Comparison of ENCODE assay signal across 7 cellular contexts in the genomic region with DNA sequence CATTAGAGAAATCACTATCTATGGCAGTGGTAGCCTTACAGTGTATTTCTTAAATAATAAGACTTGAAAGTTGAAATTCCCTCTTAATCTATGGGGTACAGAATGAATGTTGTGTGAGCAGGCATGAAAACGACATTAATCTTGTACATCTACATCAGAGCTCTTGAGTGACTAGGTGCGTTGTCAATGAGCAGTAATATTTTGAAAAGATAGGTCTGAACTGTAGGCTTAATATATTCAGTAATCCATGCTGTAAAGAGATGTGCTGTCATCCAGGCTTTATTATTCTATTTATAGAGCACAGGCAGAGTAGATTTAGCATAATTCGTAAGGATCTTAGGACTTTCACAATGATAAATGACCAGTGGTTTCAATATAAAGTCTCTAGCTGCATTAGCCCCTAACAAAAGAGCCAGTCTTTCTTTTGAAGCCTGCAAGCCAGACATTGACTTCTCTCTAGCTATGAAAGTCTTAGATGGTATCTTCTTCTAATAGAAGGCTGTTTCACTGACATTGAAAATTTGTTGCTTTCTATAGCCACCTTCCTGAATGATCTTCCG. TPM values are rescaled to one million over a fixed set of nuclear protein-coding genes. Genes with fewer than 3 reads are reported as not detected.
"Had no signal": no experiment of that assay in that cellular context is flagged by ENCODE, and none has a peak within 500 bp of the region (broad histone marks: within the 10 kb centered on the region; RNA-seq: fewer than 3 reads in every experiment).

No MANE protein-coding gene starts in this region.

- DNase-seq: GM23248, GOT3, H7, HCEC 1CT, IMR-90 had no signal

- H3K9ac ChIP-seq: GM23248 had no signal

- H3K4me3 ChIP-seq: GM23248, K562 had no signal

- H3K27ac ChIP-seq: GM23248 had no signal

- H2AFZ ChIP-seq: GM23248 had no signal

RNA-seq across cellular contexts. Expression of a gene that starts 43.0 kb away (rescaled TPM):
- total RNA-seq: HT-29 had no signal
